ENCODE assay signal across 11 cellular contexts in genomic region chr5:138461343-138462125, GRCh38. TPM values are rescaled to one million over a fixed set of nuclear protein-coding genes. Genes with fewer than 3 reads are reported as not detected.
A peak's percentile ranks its signal among the peaks of the same experiment; 100 is the strongest.
DNase-seq lines count a peak whose midpoint lies in the region; ATAC-seq and TF ChIP-seq lines count a peak whose summit lies in the region.
"Had no signal": no experiment of that assay in that cellular context is flagged by ENCODE, and none has a peak within 500 bp of the region (broad histone marks: within the 10 kb centered on the region; RNA-seq: fewer than 3 reads in every experiment).

No MANE protein-coding gene starts in this region.

- H3K27ac Mint-ChIP-seq in CD4-positive, alpha-beta memory T cell = peak overlapping the region in 5 of 7 donors; percentile 71 to 98 (median 88)
- peak overlapping the region; percentile 2 to 90 for H3K27ac Mint-ChIP-seq in natural killer cell treated with Interleukin-12 subunit alpha and Interleukin-12 subunit beta and Interleukin-15 and Interleukin-18, amount 100 ng/mL, for 72 hours
- peak overlapping the region in 1 of 7 donors; percentile 26 for H3K27ac Mint-ChIP-seq in CD14-positive monocyte

- peaks cover 45% of the 10 kb centered on the region for H3K4me1 ChIP-seq in CD4-positive, alpha-beta memory T cell (ENCODE audit: insufficient read depth, low read length)

- no peaks in the 10 kb centered on the region for H3K36me3 ChIP-seq in CD4-positive, alpha-beta memory T cell (ENCODE audit: insufficient read depth, low read length)
- peaks cover 8% of the 10 kb centered on the region for H3K36me3 ChIP-seq in MG63

- no peak for TF ChIP-seq CTCF in CD14-positive monocyte (IDR thresholded peaks at IDR 0.05)

- H3K9me3 Mint-ChIP-seq in CD4-positive, alpha-beta memory T cell = peaks cover 0 to 1% (median 0%) of the 10 kb centered on the region in 8 donors
- H3K9me3 Mint-ChIP-seq in natural killer cell treated with Interleukin-12 subunit alpha and Interleukin-12 subunit beta and Interleukin-15 and Interleukin-18, amount 100 ng/mL, for 72 hours = no peaks in the 10 kb centered on the region
- H3K9me3 Mint-ChIP-seq in CD14-positive monocyte = peaks cover 0 to 3% (median 1%) of the 10 kb centered on the region in 7 donors

- H3K27me3 Mint-ChIP-seq in CD4-positive, alpha-beta memory T cell = no peaks in the 10 kb centered on the region
- no peaks in the 10 kb centered on the region for H3K27me3 Mint-ChIP-seq in natural killer cell treated with Interleukin-12 subunit alpha and Interleukin-12 subunit beta and Interleukin-15 and Interleukin-18, amount 100 ng/mL, for 72 hours
- peaks cover 5 to 17% (median 14%) of the 10 kb centered on the region in 3 donors for H3K27me3 Mint-ChIP-seq in CD14-positive monocyte (ENCODE audit: low read depth in 3 of 3)

- peaks cover 0 to 3% of the 10 kb centered on the region in 2 donors for H3K36me3 Mint-ChIP-seq in CD4-positive, alpha-beta memory T cell
- H3K36me3 Mint-ChIP-seq in natural killer cell treated with Interleukin-12 subunit alpha and Interleukin-12 subunit beta and Interleukin-15 and Interleukin-18, amount 100 ng/mL, for 72 hours = no peaks in the 10 kb centered on the region
- H3K36me3 Mint-ChIP-seq in CD14-positive monocyte = peaks cover 3 to 9% of the 10 kb centered on the region in 2 donors

- H3K4me3 Mint-ChIP-seq in CD4-positive, alpha-beta memory T cell = peak overlapping the region in 2 of 8 donors; percentile 44 to 52
- H3K4me3 Mint-ChIP-seq in natural killer cell treated with Interleukin-12 subunit alpha and Interleukin-12 subunit beta and Interleukin-15 and Interleukin-18, amount 100 ng/mL, for 72 hours = no peak overlapping the region
- no peak overlapping the region for H3K4me3 Mint-ChIP-seq in CD14-positive monocyte

- no peak for ATAC-seq in natural killer cell treated with Interleukin-12 subunit alpha and Interleukin-12 subunit beta and Interleukin-15 and Interleukin-18, amount 100 ng/mL, for 72 hours
- ATAC-seq in GM19035 (IDR thresholded peaks at IDR 0.05; ENCODE audit: unreplicated experiment) = no peak
- ATAC-seq in GM21529 (IDR thresholded peaks at IDR 0.05; ENCODE audit: unreplicated experiment) = no peak

- H3K9me3 ChIP-seq in CD4-positive, alpha-beta memory T cell (ENCODE audit: control insufficient read depth in 1 of 2, low read length in 2 of 2) = no peaks in the 10 kb centered on the region
- H3K9me3 ChIP-seq in MG63 = no peaks in the 10 kb centered on the region

- peaks cover 17 to 56% (median 31%) of the 10 kb centered on the region in 4 donors for H3K4me1 Mint-ChIP-seq in CD4-positive, alpha-beta memory T cell
- H3K4me1 Mint-ChIP-seq in natural killer cell treated with Interleukin-12 subunit alpha and Interleukin-12 subunit beta and Interleukin-15 and Interleukin-18, amount 100 ng/mL, for 72 hours (ENCODE audit: low read depth in 2 of 2) = peaks cover 25 to 33% of the 10 kb centered on the region in 2 donors
- H3K4me1 Mint-ChIP-seq in CD14-positive monocyte = peaks cover 34% of the 10 kb centered on the region

- no peaks in the 10 kb centered on the region for H3K27me3 ChIP-seq in CD4-positive, alpha-beta memory T cell (ENCODE audit: insufficient read depth, low read length)
- no peaks in the 10 kb centered on the region for H3K27me3 ChIP-seq in MG63

- DNase-seq in CD4-positive, alpha-beta memory T cell = no peak
- DNase-seq in MG63 (peak; percentile 77), dermis microvascular lymphatic vessel endothelial cell (ENCODE audit: low read depth in 2 of 2) (peak; percentile 63 to 71), CD14-positive monocyte (ENCODE audit: low spot score) (no peak), NCI-H748 treated with DMSO at 0.1 percent for 48 hours (lab: John Stamatoyannopoulos, UW) (no peak)
- DNase-seq in natural killer cell treated with Interleukin-12 subunit alpha and Interleukin-12 subunit beta and Interleukin-15 and Interleukin-18, amount 100 ng/mL, for 72 hours (ENCODE audit: low spot score) = no peak
- DNase-seq: activated CD4-positive, alpha-beta T cell treated with anti-CD3 and anti-CD28 coated beads, Interleukin-2, amount 50 U/mL, for 4 hours; NCI-H69; substantia nigra had no signal

- H3K27ac ChIP-seq in CD4-positive, alpha-beta memory T cell (ENCODE audit: low read depth, low read length) = no peak overlapping the region

- H3K4me3 ChIP-seq in CD4-positive, alpha-beta memory T cell (ENCODE audit: low read length in 2 of 2) = no peak overlapping the region
- no peak overlapping the region for H3K4me3 ChIP-seq in MG63

- POLR2A ChIA-PET in CD4-positive, alpha-beta memory T cell (lab: Charles Lee; ENCODE audit: partially characterized antibody) = interaction anchor here (0.8 kb wide), 1 partner anchor 31 kb away, joined by 3 read pairs; no protein-coding TSS in a partner anchor

- CTCF ChIA-PET in CD4-positive, alpha-beta memory T cell (lab: Charles Lee; ENCODE audit: partially characterized antibody) = interaction anchor here (1.3 to 21.4 kb wide), 4 partner anchors 11 to 108 kb away, joined by 3 to 507 read pairs (median 23); no protein-coding TSS in a partner anchor

- intact Hi-C loops in CD4-positive, alpha-beta memory T cell (cut with micrococcal nuclease) = no loop called here
- intact Hi-C loops in CD14-positive monocyte (cut with micrococcal nuclease) = loop anchor here in 1 of 2 donors (10.0 kb wide), 1 partner anchor 83 kb away; the partner anchor contains the start of gene ETF1

RNA-seq across cellular contexts. Expression of gene EGR1, which starts 3.7 kb away (rescaled TPM):
- total RNA-seq in CD4-positive, alpha-beta memory T cell = 1 to 10 TPM; 1.1 TPM
- polyA plus RNA-seq in CD4-positive, alpha-beta memory T cell = 1 to 10 TPM in 1 of 2 donors, not detected in 1; 1.4 TPM
- total RNA-seq in MG63 (2014; rRNA removed; shearing (Covaris generic); ENCODE audit: low replicate concordance) = 1.2 TPM in 1 of 2 replicates, not detected in the other
- total RNA-seq in dermis microvascular lymphatic vessel endothelial cell = 0.90 and 3.7 TPM in 2 replicates
- 10 to 100 TPM in 1 of 2 donors, 1 to 10 TPM in 1; 8.5 to 11.2 TPM for total RNA-seq in natural killer cell treated with Interleukin-12 subunit alpha and Interleukin-12 subunit beta and Interleukin-15 and Interleukin-18, amount 100 ng/mL, for 72 hours
- polyA plus RNA-seq in CD14-positive monocyte = 100 to 1,000 TPM in 1 of 2 donors, 1 to 10 TPM in 1; 8.4 to 105 TPM

RNA-seq across cellular contexts. Expression of gene REEP2, which starts 22.7 kb away (rescaled TPM):
- not detected for total RNA-seq in CD4-positive, alpha-beta memory T cell
- under 1 TPM in 1 of 2 donors, not detected in 1; 0.57 TPM for polyA plus RNA-seq in CD4-positive, alpha-beta memory T cell
- total RNA-seq in MG63 (2014; rRNA removed; shearing (Covaris generic); ENCODE audit: low replicate concordance) = 1.4 and 1.8 TPM in 2 replicates
- 1.2 and 1.6 TPM in 2 replicates for total RNA-seq in dermis microvascular lymphatic vessel endothelial cell
- under 1 TPM in 1 of 2 donors, not detected in 1; 0.75 TPM for total RNA-seq in natural killer cell treated with Interleukin-12 subunit alpha and Interleukin-12 subunit beta and Interleukin-15 and Interleukin-18, amount 100 ng/mL, for 72 hours
- not detected for polyA plus RNA-seq in CD14-positive monocyte

Comparison
In these comparisons a context has a peak if more than half of its experiments do, and no peak if none do; other contexts are left out.
1. DNase-seq: peak in MG63 (single experiment) and dermis microvascular lymphatic vessel endothelial cell (2 of 2); none in CD4-positive, alpha-beta memory T cell (0 of 5), natural killer cell treated with Interleukin-12 subunit alpha and Interleukin-12 subunit beta and Interleukin-15 and Interleukin-18, amount 100 ng/mL, for 72 hours (single experiment), CD14-positive monocyte (single experiment) and NCI-H748 treated with DMSO at 0.1 percent for 48 hours (single experiment).